Comparison of ENCODE assay signal across 17 cellular contexts in genomic region chr2:123953848-123954247, GRCh38.
A peak's percentile ranks its signal among the peaks of the same experiment; 100 is the strongest.
DNase-seq lines count a peak whose midpoint lies in the region; ATAC-seq and TF ChIP-seq lines count a peak whose summit lies in the region.
"Had no signal": no experiment of that assay in that cellular context is flagged by ENCODE, and none has a peak within 500 bp of the region (broad histone marks: within the 10 kb centered on the region; RNA-seq: fewer than 3 reads in every experiment).

No MANE protein-coding gene starts in this region.

- H3K36me3 Mint-ChIP-seq in CD14-positive monocyte, result no peaks in the 10 kb centered on the region
- H3K36me3 Mint-ChIP-seq: brain; naive thymus-derived CD8-positive, alpha-beta T cell had no signal

- intact Hi-C loops in A673 (cut with micrococcal nuclease; ENCODE audit: unreplicated experiment), result no loop called here
- intact Hi-C loops in CD14-positive monocyte (cut with micrococcal nuclease), result no loop called here

- H3K4me1 ChIP-seq in A673 (ENCODE audit: insufficient read depth, low read length, poor library complexity, severe bottlenecking), result no peaks in the 10 kb centered on the region
- H3K4me1 ChIP-seq: upper lobe of right lung had no signal

- no peaks in the 10 kb centered on the region for H3K27me3 Mint-ChIP-seq in CD14-positive monocyte (ENCODE audit: low read depth in 3 of 3)
- H3K27me3 Mint-ChIP-seq: activated B cell treated with CpG ODN at 0.5 μM for 24 hours; brain; naive thymus-derived CD8-positive, alpha-beta T cell had no signal

- no peaks in the 10 kb centered on the region for H3K4me1 Mint-ChIP-seq in CD14-positive monocyte
- H3K4me1 Mint-ChIP-seq: activated B cell treated with CpG ODN at 0.5 μM for 24 hours; brain; naive thymus-derived CD8-positive, alpha-beta T cell had no signal

- no TSS peak for BruUV-seq in A673 (replicated peaks; lab: Mats Ljungman, UMichigan)

- H3K4me3 ChIP-seq in A673 (ENCODE audit: low read depth, low read length, poor library complexity, severe bottlenecking), result no peak overlapping the region
- H3K4me3 ChIP-seq in fibroblast of pulmonary artery (replicated peaks; ENCODE audit: low read depth, low read length), result no peak overlapping the region
- H3K4me3 ChIP-seq in WERI-Rb-1 (ENCODE audit: low read depth, low read length), result no peak overlapping the region
- H3K4me3 ChIP-seq: skin epidermis, upper lobe of right lung had no signal

- no peak for ATAC-seq in HG03159 (IDR thresholded peaks at IDR 0.05; ENCODE audit: unreplicated experiment)
- ATAC-seq: naive thymus-derived CD8-positive, alpha-beta T cell; upper lobe of right lung had no signal

- H3K36me3 ChIP-seq in A673 (ENCODE audit: insufficient read depth, low read length, poor library complexity, severe bottlenecking) (no peaks in the 10 kb centered on the region), WERI-Rb-1 (no peaks in the 10 kb centered on the region)
- H3K36me3 ChIP-seq: upper lobe of right lung had no signal

- CTCF ChIA-PET in A673 (lab: Charles Lee) (no interaction called here), RWPE1 (lab: Yijun Ruan, JAX) (no interaction called here)

- H3K27ac ChIP-seq in A673 (ENCODE audit: low read depth, low read length, poor library complexity, severe bottlenecking), result no peak overlapping the region
- no peak overlapping the region for H3K27ac ChIP-seq in RWPE1
- H3K27ac ChIP-seq in WERI-Rb-1, result no peak overlapping the region
- H3K27ac ChIP-seq: HL-60, skin epidermis, upper lobe of right lung had no signal

- no peak overlapping the region for H3K27ac Mint-ChIP-seq in CD14-positive monocyte
- H3K27ac Mint-ChIP-seq: activated B cell treated with CpG ODN at 0.5 μM for 24 hours; brain; naive thymus-derived CD8-positive, alpha-beta T cell had no signal

- TF ChIP-seq CTCF in A673 (conservative IDR thresholded peaks at IDR 0.05; ENCODE audit: low read depth, low read length) (no peak), RWPE1 (conservative IDR thresholded peaks at IDR 0.05; ENCODE audit: low read depth) (no peak), fibroblast of pulmonary artery (IDR thresholded peaks at IDR 0.05; ENCODE audit: low read length, missing control alignments) (no peak), WERI-Rb-1 (IDR thresholded peaks at IDR 0.05; ENCODE audit: low read depth, low read length) (no peak), CD14-positive monocyte (IDR thresholded peaks at IDR 0.05) (no peak)

- peaks cover 0 to 8% (median 3%) of the 10 kb centered on the region in 7 donors for H3K9me3 Mint-ChIP-seq in CD14-positive monocyte

- H3K4me3 Mint-ChIP-seq in CD14-positive monocyte, result no peak overlapping the region
- H3K4me3 Mint-ChIP-seq: activated B cell treated with CpG ODN at 0.5 μM for 24 hours; brain; naive thymus-derived CD8-positive, alpha-beta T cell had no signal

- H3K27me3 ChIP-seq in A673 (replicated peaks; ENCODE audit: insufficient read depth, low read depth, low read length, poor library complexity) (no peaks in the 10 kb centered on the region), WERI-Rb-1 (ENCODE audit: insufficient read depth, low read depth, severe bottlenecking) (no peaks in the 10 kb centered on the region)
- H3K27me3 ChIP-seq: upper lobe of right lung had no signal

- H3K9me3 ChIP-seq in A673 (ENCODE audit: low read depth, low read length, poor library complexity, severe bottlenecking) (no peaks in the 10 kb centered on the region), WERI-Rb-1 (ENCODE audit: severe bottlenecking) (no peaks in the 10 kb centered on the region)
- H3K9me3 ChIP-seq: upper lobe of right lung had no signal

- POLR2A ChIA-PET in A673 (lab: Charles Lee; ENCODE audit: low non-redundant PET), result no interaction called here
- POLR2A ChIA-PET in RWPE1 (lab: Yijun Ruan, JAX; ENCODE audit: low non-redundant PET), result no interaction called here

- DNase-seq in A673 (ENCODE audit: low spot score) (peak; percentile 63), HT-29 (ENCODE audit: low spot score) (peak; percentile 44), RWPE1 (ENCODE audit: low spot score) (peak; percentile 46), fibroblast of pulmonary artery (ENCODE audit: low read depth) (peak; percentile 53), WERI-Rb-1 (no peak), ureter (ENCODE audit: low spot score) (no peak), CD14-positive monocyte (ENCODE audit: low spot score) (no peak)
- DNase-seq: activated B cell treated with CpG ODN at 0.5 μM for 24 hours; islet precursor cell; naive thymus-derived CD8-positive, alpha-beta T cell; NCI-H2081 treated with DMSO at 0.1 percent for 48 hours; SHP77 treated with DMSO at 0.1 percent for 48 hours; upper lobe of right lung had no signal

Comparison
In these comparisons a context has a peak if more than half of its experiments do, and no peak if none do; other contexts are left out.
1. DNase-seq: peak in A673 (single experiment), HT-29 (single experiment), RWPE1 (single experiment) and fibroblast of pulmonary artery (single experiment); none in WERI-Rb-1 (single experiment), ureter (single experiment) and CD14-positive monocyte (single experiment).